Comparison of ENCODE assay signal across 9 cellular contexts in the genomic region with DNA sequence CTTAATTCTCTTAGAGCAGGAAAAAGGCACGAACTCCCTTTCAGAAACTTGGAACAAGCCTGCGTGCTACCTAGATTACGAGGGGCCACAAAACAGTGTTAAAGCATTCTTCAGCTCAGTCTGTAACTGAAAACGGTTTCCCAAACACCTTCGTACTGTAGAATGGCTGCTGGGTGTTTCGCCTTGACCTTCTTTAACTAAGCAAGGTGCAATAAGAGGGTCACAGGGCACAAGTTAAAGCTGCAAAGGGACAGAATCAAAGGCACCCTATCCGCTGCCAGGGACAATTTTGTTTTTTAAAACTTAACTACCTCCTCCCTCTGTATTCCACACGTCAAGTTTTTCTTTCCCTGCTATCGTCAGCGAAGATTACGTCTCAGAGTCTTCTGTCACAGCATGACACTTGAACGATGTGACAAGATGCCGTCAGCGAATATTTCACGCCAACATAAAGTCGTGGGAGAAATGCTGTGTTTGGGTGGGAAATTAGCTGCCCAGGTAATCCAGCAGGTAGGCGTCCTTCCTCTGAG. TPM values are rescaled to one million over a fixed set of nuclear protein-coding genes. Genes with fewer than 3 reads are reported as not detected.
A peak's percentile ranks its signal among the peaks of the same experiment; 100 is the strongest.
DNase-seq lines count a peak whose midpoint lies in the region; ATAC-seq, FAIRE-seq and TF ChIP-seq lines count a peak whose summit lies in the region.
"Had no signal": no experiment of that assay in that cellular context is flagged by ENCODE, and none has a peak within 500 bp of the region (broad histone marks: within the 10 kb centered on the region; RNA-seq: fewer than 3 reads in every experiment).

No MANE protein-coding gene starts in this region.

- no peaks in the 10 kb centered on the region for H3K9me3 Mint-ChIP-seq in activated naive CD8-positive, alpha-beta T cell treated with anti-CD3 and anti-CD28 coated beads for 36 hours

- peak overlapping the region; percentile 84 to 96 (median 89) for H3K27ac ChIP-seq in BLaER1 treated with 17β-estradiol and CSF1 and Interleukin-3, amounts not matched to agents 10 nM and 100 nM
- peak overlapping the region; percentile 68 for H3K27ac ChIP-seq in KOPT-K1 (ENCODE audit: low read depth, low read length, poor library complexity, severe bottlenecking)
- peak overlapping the region; percentile 88 for H3K27ac ChIP-seq in hepatocyte

- peak overlapping the region; percentile 88 to 98 (median 92) for H3K9ac ChIP-seq in BLaER1 treated with 17β-estradiol and CSF1 and Interleukin-3, amounts not matched to agents 10 nM and 100 nM

- no peaks in the 10 kb centered on the region for H3K9me2 ChIP-seq in hepatocyte (replicated peaks; ENCODE audit: insufficient read depth)

- peak overlapping the region; percentile 83 for H2AFZ ChIP-seq in hepatocyte

- peaks cover 0 to 20% (median 10%) of the 10 kb centered on the region in 11 experiments; a peak in 10 of 22 replicates for H4K20me1 ChIP-seq in BLaER1 treated with 17β-estradiol and CSF1 and Interleukin-3, amounts not matched to agents 10 nM and 100 nM
- no peaks in the 10 kb centered on the region for H4K20me1 ChIP-seq in hepatocyte (ENCODE audit: insufficient read depth, poor library complexity, severe bottlenecking)

- H3K4me2 ChIP-seq in BLaER1 treated with 17β-estradiol and CSF1 and Interleukin-3, amounts not matched to agents 10 nM and 100 nM: peak overlapping the region; percentile 84 to 99 (median 92)
- peak overlapping the region; percentile 90 for H3K4me2 ChIP-seq in hepatocyte

- H3K36me3 Mint-ChIP-seq in activated naive CD8-positive, alpha-beta T cell treated with anti-CD3 and anti-CD28 coated beads for 36 hours: peaks cover 4% of the 10 kb centered on the region

- H3K4me1 ChIP-seq in BLaER1 treated with 17β-estradiol and CSF1 and Interleukin-3, amounts not matched to agents 10 nM and 100 nM: peaks cover 21 to 38% (median 31%) of the 10 kb centered on the region in 10 experiments
- H3K4me1 ChIP-seq in hepatocyte (ENCODE audit: insufficient read depth): peaks cover 15% of the 10 kb centered on the region

- peaks cover 9% of the 10 kb centered on the region for H3K27me3 Mint-ChIP-seq in activated naive CD8-positive, alpha-beta T cell treated with anti-CD3 and anti-CD28 coated beads for 36 hours

- H3K9me3 ChIP-seq in BLaER1 treated with 17β-estradiol and CSF1 and Interleukin-3, amounts not matched to agents 10 nM and 100 nM (replicated peaks in 1 of 11): no peaks in the 10 kb centered on the region
- no peaks in the 10 kb centered on the region for H3K9me3 ChIP-seq in KOPT-K1 (ENCODE audit: insufficient read depth, low read length, poor library complexity, severe bottlenecking)
- no peaks in the 10 kb centered on the region for H3K9me3 ChIP-seq in hepatocyte (ENCODE audit: low read depth)

- ATAC-seq in HG02763 (IDR thresholded peaks at IDR 0.05; ENCODE audit: unreplicated experiment): no peak

- H3K4me3 Mint-ChIP-seq in activated naive CD8-positive, alpha-beta T cell treated with anti-CD3 and anti-CD28 coated beads for 36 hours: peak overlapping the region; percentile 99

- peak overlapping the region; percentile 95 for H3K27ac Mint-ChIP-seq in activated naive CD8-positive, alpha-beta T cell treated with anti-CD3 and anti-CD28 coated beads for 36 hours

- H3K27me3 ChIP-seq in BLaER1 treated with 17β-estradiol and CSF1 and Interleukin-3, amounts not matched to agents 10 nM and 100 nM: no peaks in the 10 kb centered on the region
- no peaks in the 10 kb centered on the region for H3K27me3 ChIP-seq in hepatocyte

- peaks cover 21% of the 10 kb centered on the region for H3K4me1 Mint-ChIP-seq in activated naive CD8-positive, alpha-beta T cell treated with anti-CD3 and anti-CD28 coated beads for 36 hours

- H3K79me2 ChIP-seq in hepatocyte: peaks cover 45% of the 10 kb centered on the region

- peak overlapping the region; percentile 93 to 100 (median 99) for H3K4me3 ChIP-seq in BLaER1 treated with 17β-estradiol and CSF1 and Interleukin-3, amounts not matched to agents 10 nM and 100 nM
- peak overlapping the region; percentile 59 for H3K4me3 ChIP-seq in hepatocyte
- peak overlapping the region; percentile 99 for H3K4me3 ChIP-seq in skeletal muscle cell (ENCODE audit: low read depth, low read length)

- H3K36me3 ChIP-seq in BLaER1 treated with 17β-estradiol and CSF1 and Interleukin-3, amounts not matched to agents 10 nM and 100 nM: peaks cover 15 to 33% (median 16%) of the 10 kb centered on the region in 11 experiments; a peak in 21 of 22 replicates
- peaks cover 19% of the 10 kb centered on the region for H3K36me3 ChIP-seq in KOPT-K1 (ENCODE audit: insufficient read depth, low read length)
- no peaks in the 10 kb centered on the region for H3K36me3 ChIP-seq in hepatocyte (replicated peaks; ENCODE audit: insufficient read depth, low read depth)

- DNase-seq in GM19239 (ENCODE audit: insufficient read length, low spot score): no peak
- peak; percentile 1 for DNase-seq in activated naive CD8-positive, alpha-beta T cell treated with anti-CD3 and anti-CD28 coated beads for 36 hours
- DNase-seq in hepatocyte (ENCODE audit: low spot score): peak; percentile 23
- no peak for DNase-seq in skeletal muscle cell (ENCODE audit: low read depth)
- no peak for DNase-seq in NCI-H226

- TF ChIP-seq CTCF in hepatocyte (IDR thresholded peaks at IDR 0.05; ENCODE audit: poor library complexity): no peak

- FAIRE-seq in GM19239 (lab: Jason Lieb, UNC): peak; percentile 72
- FAIRE-seq: TTC549 had no signal

- under 1% methylated on average over 17 of the region's 17 CpGs for WGBS in hepatocyte (ENCODE audit: low lambda C conversion rate, missing lambda C conversion rate)

RNA-seq across cellular contexts. Expression of a gene that starts 0.6 kb away (rescaled TPM):
- 10 to 100 TPM; 14.2 to 14.8 TPM for total RNA-seq in activated naive CD8-positive, alpha-beta T cell treated with anti-CD3 and anti-CD28 coated beads for 36 hours
- 29.8 and 30.6 TPM in 2 replicates for total RNA-seq in hepatocyte
- polyA plus RNA-seq in hepatocyte: 12.0 and 15.8 TPM in 2 replicates

RNA-seq across cellular contexts. Expression of a gene that starts 29.8 kb away (rescaled TPM):
- under 1 TPM in 1 of 2 experiments, not detected in 1; 0.14 TPM for total RNA-seq in activated naive CD8-positive, alpha-beta T cell treated with anti-CD3 and anti-CD28 coated beads for 36 hours
- 68.2 and 74.9 TPM in 2 replicates for total RNA-seq in hepatocyte
- polyA plus RNA-seq in hepatocyte: 81.2 and 88.3 TPM in 2 replicates

RNA-seq across cellular contexts. Expression of a gene that starts 54.1 kb away (rescaled TPM):
- 10 to 100 TPM; 25.4 to 25.7 TPM for total RNA-seq in activated naive CD8-positive, alpha-beta T cell treated with anti-CD3 and anti-CD28 coated beads for 36 hours
- 0.64 and 3.5 TPM in 2 replicates for total RNA-seq in hepatocyte
- polyA plus RNA-seq in hepatocyte: 0.79 and 1.0 TPM in 2 replicates

RNA-seq across cellular contexts. Expression of a gene that starts 54.2 kb away (rescaled TPM):
- total RNA-seq in activated naive CD8-positive, alpha-beta T cell treated with anti-CD3 and anti-CD28 coated beads for 36 hours: 1 to 10 TPM; 5.4 to 5.6 TPM
- 6.8 and 7.6 TPM in 2 replicates for total RNA-seq in hepatocyte
- 2.9 and 3.7 TPM in 2 replicates for polyA plus RNA-seq in hepatocyte

Comparison
In these comparisons a context has a peak if more than half of its experiments do, and no peak if none do; other contexts are left out.
1. DNase-seq: peak in activated naive CD8-positive, alpha-beta T cell treated with anti-CD3 and anti-CD28 coated beads for 36 hours (single experiment) and hepatocyte (single experiment); none in GM19239 (single experiment), skeletal muscle cell (single experiment) and NCI-H226 (single experiment).
2. RNA of a gene that starts 29.8 kb away (total RNA-seq): 68.2 to 74.9 TPM in hepatocyte; 0.14 TPM in activated naive CD8-positive, alpha-beta T cell treated with anti-CD3 and anti-CD28 coated beads for 36 hours; every median in the first group is over 10 times any median in the second.
3. Peak in every context shown above with its lines, with median percentiles within 50 percentile points of each other: H3K27ac ChIP-seq and H3K4me3 ChIP-seq.